Comparison of ENCODE assay signal across 12 cellular contexts in the genomic region with DNA sequence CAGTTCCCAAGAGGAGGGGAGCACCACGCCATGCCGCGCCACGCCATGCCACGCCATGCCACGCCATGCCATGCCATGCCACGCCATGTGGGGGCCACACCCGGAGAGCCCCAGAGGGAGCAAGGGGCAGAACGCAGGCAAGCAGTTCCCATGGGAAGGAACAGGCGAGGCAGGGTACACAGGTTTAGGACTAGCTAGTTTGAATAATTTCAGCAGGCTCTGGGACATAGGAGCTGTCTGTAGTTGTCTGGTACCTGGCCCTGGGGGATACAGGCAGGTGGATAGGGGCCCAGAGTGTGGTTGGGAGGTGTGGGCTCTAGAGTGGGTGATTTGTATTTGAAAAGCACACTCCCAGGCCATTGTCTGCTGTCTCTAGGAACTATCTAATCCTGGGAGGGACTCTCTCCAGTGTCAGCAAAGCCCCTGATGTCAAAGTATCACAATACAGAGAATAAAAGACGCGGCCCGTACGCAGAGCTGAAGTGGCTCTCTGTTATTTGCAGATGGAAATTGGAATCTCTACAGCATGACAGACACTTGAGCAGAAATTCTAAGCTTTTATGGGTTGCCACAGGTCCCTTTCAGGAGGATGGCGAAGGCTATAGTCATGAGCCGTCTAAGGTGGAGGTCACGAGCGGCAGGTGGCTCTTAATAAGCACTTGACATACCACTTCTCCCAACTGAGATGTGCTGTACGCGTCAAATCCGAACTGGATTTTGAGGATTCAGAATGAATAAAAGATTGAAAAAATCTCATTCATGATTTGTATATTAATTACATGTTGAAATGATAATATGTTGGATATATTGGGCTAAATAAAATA.
DNase-seq lines count a peak whose midpoint lies in the region; ATAC-seq and TF ChIP-seq lines count a peak whose summit lies in the region.
"Had no signal": no experiment of that assay in that cellular context is flagged by ENCODE, and none has a peak within 500 bp of the region (broad histone marks: within the 10 kb centered on the region; RNA-seq: fewer than 3 reads in every experiment).

No MANE protein-coding gene starts in this region.

- 90 to 99% methylated on average over 12 to 15 of the region's 21 CpGs for WGBS in gastroesophageal sphincter (ENCODE audit: low coverage in 1 of 2), 2 donors

- ATAC-seq in left ventricle myocardium superior (no peak), esophagus mucosa (no peak), gastroesophageal sphincter (no peak), GM21381 (IDR thresholded peaks at IDR 0.05; ENCODE audit: unreplicated experiment) (no peak)
- ATAC-seq: SK-N-SH treated with all-trans-retinoic acid at 6 μM for 48 hours had no signal

- no peak for TF ChIP-seq EP300 in gastroesophageal sphincter (IDR thresholded peaks at IDR 0.05)

- TF ChIP-seq CTCF in right atrium auricular region (IDR thresholded peaks at IDR 0.05) (no peak), vagina (IDR thresholded peaks at IDR 0.05) (no peak), gastroesophageal sphincter (IDR thresholded peaks at IDR 0.05) (no peak)

- H3K9me3 ChIP-seq in right atrium auricular region (peaks cover 0 to 6% of the 10 kb centered on the region in 2 donors), vagina (no peaks in the 10 kb centered on the region), gastroesophageal sphincter (peaks cover 0 to 3% (median 0%) of the 10 kb centered on the region in 3 donors)

- H3K27ac ChIP-seq in right atrium auricular region (peak overlapping the region; percentile 89 to 92), vagina (no peak overlapping the region), gastroesophageal sphincter (peak overlapping the region in 2 of 4 donors; percentile 88 to 89)

- intact Hi-C loops in left ventricle myocardium superior (cut with micrococcal nuclease) (no loop called here), vagina (cut with DNase I) (no loop called here)

- H3K27me3 ChIP-seq in right atrium auricular region (no peaks in the 10 kb centered on the region), vagina (no peaks in the 10 kb centered on the region), gastroesophageal sphincter (no peaks in the 10 kb centered on the region)

- H3K4me1 ChIP-seq in right atrium auricular region (peaks cover 4 to 60% of the 10 kb centered on the region in 2 donors), vagina (peaks cover 30% of the 10 kb centered on the region), gastroesophageal sphincter (peaks cover 9 to 57% (median 35%) of the 10 kb centered on the region in 3 donors)

- H3K36me3 ChIP-seq in right atrium auricular region (no peaks in the 10 kb centered on the region), vagina (no peaks in the 10 kb centered on the region), gastroesophageal sphincter (no peaks in the 10 kb centered on the region)

- H3K4me3 ChIP-seq in right atrium auricular region: no peak overlapping the region
- no peak overlapping the region for H3K4me3 ChIP-seq in vagina
- no peak overlapping the region for H3K4me3 ChIP-seq in gastroesophageal sphincter

- TF ChIP-seq POLR2A in vagina (IDR thresholded peaks at IDR 0.05): no peak
- TF ChIP-seq POLR2A in gastroesophageal sphincter (IDR thresholded peaks at IDR 0.05): no peak

- peak; percentile 52 for DNase-seq in right atrium auricular region (ENCODE audit: low spot score)
- DNase-seq in left ventricle myocardium superior: no peak
- DNase-seq in NCI-H510A (lab: John Stamatoyannopoulos, UW): peak; percentile 90
- peak; percentile 39 for DNase-seq in islet precursor cell
- peak; percentile 69 to 70 for DNase-seq in vagina (ENCODE audit: extremely low spot score in 2 of 2)
- DNase-seq: hippocampal formation, KG1, NCI-H69 had no signal
